ENCODE assay signal across 10 cellular contexts in the genomic region with DNA sequence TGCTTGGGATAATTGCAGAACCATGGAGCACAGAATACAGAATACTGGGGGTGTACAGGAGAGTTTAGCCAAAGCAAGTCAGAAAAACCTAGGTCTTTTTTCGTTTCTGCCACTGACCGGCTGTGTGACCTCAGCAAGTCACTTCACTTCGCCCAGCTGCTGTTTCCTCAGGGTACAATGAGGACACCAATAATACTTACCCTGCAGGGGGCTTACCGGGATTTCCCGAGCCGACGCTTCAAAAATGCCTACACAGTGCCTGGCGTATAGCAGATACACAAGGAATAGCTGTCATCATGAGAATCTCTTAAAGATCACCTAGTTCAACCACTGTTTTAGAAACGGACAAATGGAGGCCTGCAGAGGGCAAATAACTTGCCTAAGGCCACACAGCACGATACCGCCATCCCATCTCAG. TPM values are rescaled to one million over a fixed set of nuclear protein-coding genes. Genes with fewer than 3 reads are reported as not detected.
DNase-seq lines count a peak whose midpoint lies in the region; ATAC-seq and TF ChIP-seq lines count a peak whose summit lies in the region.
"Had no signal": no experiment of that assay in that cellular context is flagged by ENCODE, and none has a peak within 500 bp of the region (broad histone marks: within the 10 kb centered on the region; RNA-seq: fewer than 3 reads in every experiment).

No MANE protein-coding gene starts in this region.

- DNase-seq in NCI-H82 (lab: John Stamatoyannopoulos, UW) (peak; percentile 34), NCI-H82 treated with DMSO at 0.1 percent for 48 hours (lab: John Stamatoyannopoulos, UW; ENCODE audit: unreplicated experiment) (no peak), coronary artery (ENCODE audit: low spot score) (no peak), lower leg skin (ENCODE audit: low spot score in 2 of 2) (no peak), tibial artery (no peak)
- no peak for DNase-seq in effector CD8-positive, alpha-beta T cell (lab: John Stamatoyannopoulos, UW)
- DNase-seq: cerebellar nuclear complex had no signal

- H3K27ac ChIP-seq in coronary artery (peak overlapping the region in 1 of 2 donors; percentile 32), tibial artery (no peak overlapping the region)

- TF ChIP-seq POLR2A in lower leg skin (IDR thresholded peaks at IDR 0.05) = no peak

- no peak for TF ChIP-seq CTCF in coronary artery (IDR thresholded peaks at IDR 0.05)
- no peak for TF ChIP-seq CTCF in lower leg skin (IDR thresholded peaks at IDR 0.05)
- TF ChIP-seq CTCF in tibial artery (IDR thresholded peaks at IDR 0.05) = no peak

- intact Hi-C loops in lower leg skin (cut with DNase I; ENCODE audit: low total_unique reads) (no loop called here), tibial artery (cut with DNase I; ENCODE audit: low total_unique reads) (no loop called here)

- peak overlapping the region; percentile 63 for H3K4me3 ChIP-seq in coronary artery
- peak overlapping the region; percentile 18 for H3K4me3 ChIP-seq in lower leg skin (ENCODE audit: low read depth, poor library complexity, severe bottlenecking)
- H3K4me3 ChIP-seq in tibial artery = peak overlapping the region; percentile 26 to 48

- H3K36me3 ChIP-seq in tibial artery = no peaks in the 10 kb centered on the region

- ATAC-seq in HG03432 (IDR thresholded peaks at IDR 0.05; ENCODE audit: unreplicated experiment) (no peak), GM21786 (IDR thresholded peaks at IDR 0.05; ENCODE audit: unreplicated experiment) (no peak)
- ATAC-seq: activated CD4-positive, alpha-beta T cell treated with anti-CD3 and anti-CD28 coated beads for 36 hours had no signal

- H3K4me1 ChIP-seq in tibial artery = peaks cover 0 to 16% (median 14%) of the 10 kb centered on the region in 4 donors

- H3K27me3 ChIP-seq in tibial artery = peaks cover 0 to 36% of the 10 kb centered on the region in 2 donors

- no peaks in the 10 kb centered on the region for H3K9me3 ChIP-seq in tibial artery

- WGBS in lower leg skin, 2 donors = 21 to 29% methylated on average over 11 of the region's 11 CpGs

RNA-seq across cellular contexts. Expression of a gene that starts 0.8 kb away (rescaled TPM):
- 10 to 100 TPM in 1 of 4 donors, 1 to 10 TPM in 3; 1.8 to 12.7 (median 4.9) TPM for total RNA-seq in lower leg skin
- total RNA-seq: activated CD4-positive, alpha-beta T cell treated with anti-CD3 and anti-CD28 coated beads for 36 hours had no signal

RNA-seq across cellular contexts. Expression of a gene that starts 40.8 kb away (rescaled TPM):
- total RNA-seq in lower leg skin = 10 to 100 TPM; 10.5 to 11.8 (median 10.9) TPM
